ENCODE assay signal across 14 cellular contexts in genomic region chr2:221429741-221430491, GRCh38.
DNase-seq lines count a peak whose midpoint lies in the region; ATAC-seq, FAIRE-seq and TF ChIP-seq lines count a peak whose summit lies in the region.
"Had no signal": no experiment of that assay in that cellular context is flagged by ENCODE, and none has a peak within 500 bp of the region (broad histone marks: within the 10 kb centered on the region; RNA-seq: fewer than 3 reads in every experiment).

No MANE protein-coding gene starts in this region.

- H3K79me2 ChIP-seq in endothelial cell of umbilical vein (ENCODE audit: control insufficient read depth, insufficient read depth, low read length), result no peaks in the 10 kb centered on the region

- H3K27me3 ChIP-seq in endothelial cell of umbilical vein (ENCODE audit: control insufficient read depth in 2 of 2, insufficient read depth in 2 of 2, low read length in 2 of 2), result no peaks in the 10 kb centered on the region
- no peaks in the 10 kb centered on the region for H3K27me3 ChIP-seq in SJCRH30

- no peak overlapping the region for H3K9ac ChIP-seq in endothelial cell of umbilical vein (replicated peaks; ENCODE audit: extremely low read depth, insufficient read depth, low read length)

- no peak for TF ChIP-seq CTCF in endothelial cell of umbilical vein (IDR thresholded peaks at IDR 0.05; ENCODE audit: extremely low read depth in 1 of 2, insufficient read depth in 1 of 2, low read depth in 1 of 2, low read length in 2 of 2)

- CTCF ChIA-PET in endothelial cell of umbilical vein (lab: Charles Lee), result interaction anchor here (1.2 kb wide), 1 partner anchor 29 kb away, joined by 5 read pairs; no protein-coding TSS in a partner anchor

- no peaks in the 10 kb centered on the region for H3K4me1 Mint-ChIP-seq in activated T-cell treated with anti-CD3 and anti-CD28 coated beads, Interleukin-2, amount 50 U/mL, for 4 hours (ENCODE audit: low read depth)

- DNase-seq in H54 (ENCODE audit: insufficient read length, low spot score) (no peak), NCI-H226 (peak; percentile 22), endothelial cell of umbilical vein (ENCODE audit: low read depth, low spot score) (peak; percentile 16), retina (peak; percentile 16), SJCRH30 (no peak), NCI-H2227 treated with DMSO at 0.1 percent for 48 hours (lab: John Stamatoyannopoulos, UW) (no peak)
- no peak for DNase-seq in activated T-cell treated with anti-CD3 and anti-CD28 coated beads, Interleukin-2, amount 50 U/mL, for 4 hours
- DNase-seq: activated CD4-positive, CD25-positive, alpha-beta regulatory T cell treated with anti-CD3 and anti-CD28 coated beads, Interleukin-2, amount 50 U/mL, for 72 hours; activated effector memory CD4-positive, alpha-beta T cell treated with anti-CD3 and anti-CD28 coated beads, Interleukin-2, amount 50 U/mL, for 16 hours; mesendoderm; NCI-H1417 treated with DMSO at 0.1 percent for 48 hours had no signal

- intact Hi-C loops in endothelial cell of umbilical vein (cut with micrococcal nuclease), result no loop called here

- H3K9me1 ChIP-seq in endothelial cell of umbilical vein (replicated peaks; ENCODE audit: control insufficient read depth, extremely low read depth, insufficient read depth, low read length), result no peaks in the 10 kb centered on the region

- ATAC-seq in activated T-cell treated with anti-CD3 and anti-CD28 coated beads, Interleukin-2, amount 50 U/mL, for 4 hours, result no peak
- no peak for ATAC-seq in HG02981 (IDR thresholded peaks at IDR 0.05; ENCODE audit: unreplicated experiment)

- H3K4me2 ChIP-seq in endothelial cell of umbilical vein (ENCODE audit: insufficient read depth, low read length), result no peak overlapping the region

- H2AFZ ChIP-seq in endothelial cell of umbilical vein (ENCODE audit: low read depth, low read length), result no peak overlapping the region

- peaks cover 26% of the 10 kb centered on the region for H3K4me1 ChIP-seq in endothelial cell of umbilical vein (ENCODE audit: control insufficient read depth, extremely low read depth, insufficient read depth, low read length)
- no peaks in the 10 kb centered on the region for H3K4me1 ChIP-seq in SJCRH30

- TF ChIP-seq POLR2A in H54 (IDR thresholded peaks at IDR 0.05; ENCODE audit: low read depth, low read length) (no peak), endothelial cell of umbilical vein (IDR thresholded peaks at IDR 0.05; ENCODE audit: low read depth, low read length) (no peak)

- H3K27ac ChIP-seq in endothelial cell of umbilical vein (ENCODE audit: insufficient read depth, low read depth, low read length), result no peak overlapping the region
- H3K27ac ChIP-seq in SJCRH30, result no peak overlapping the region

- H3K36me3 ChIP-seq in endothelial cell of umbilical vein (ENCODE audit: control insufficient read depth in 2 of 2, extremely low read depth in 1 of 2, insufficient read depth in 2 of 2, low read length in 2 of 2) (peaks cover 0 to 10% of the 10 kb centered on the region in 2 experiments), SJCRH30 (no peaks in the 10 kb centered on the region)

- no TSS peak for BruUV-seq in endothelial cell of umbilical vein (replicated peaks; lab: Mats Ljungman, UMichigan)

- H3K9me3 ChIP-seq in endothelial cell of umbilical vein (replicated peaks; ENCODE audit: control insufficient read depth, insufficient read depth, low read length) (no peaks in the 10 kb centered on the region), SJCRH30 (replicated peaks) (no peaks in the 10 kb centered on the region)

- peaks cover 37% of the 10 kb centered on the region for H3K36me3 Mint-ChIP-seq in activated T-cell treated with anti-CD3 and anti-CD28 coated beads, Interleukin-2, amount 50 U/mL, for 4 hours (ENCODE audit: insufficient read depth)

- H3K9me3 Mint-ChIP-seq in activated T-cell treated with anti-CD3 and anti-CD28 coated beads, Interleukin-2, amount 50 U/mL, for 4 hours, result no peaks in the 10 kb centered on the region

- dilution Hi-C loops in endothelial cell of umbilical vein (cut with MboI; ENCODE audit: extremely low pct_ligation_motif_present, low sequenced_read_pairs), result no loop called here

- POLR2A ChIA-PET in endothelial cell of umbilical vein (lab: Charles Lee), result no interaction called here

- FAIRE-seq in H54 (lab: Jason Lieb, UNC), result peak; percentile 45
- FAIRE-seq in endothelial cell of umbilical vein (lab: Jason Lieb, UNC), result peak; percentile 68
- FAIRE-seq: colon had no signal

- no peaks in the 10 kb centered on the region for H4K20me1 ChIP-seq in endothelial cell of umbilical vein (replicated peaks; ENCODE audit: control insufficient read depth, extremely low read depth, insufficient read depth, low read length)

- no peaks in the 10 kb centered on the region for H3K27me3 Mint-ChIP-seq in activated T-cell treated with anti-CD3 and anti-CD28 coated beads, Interleukin-2, amount 50 U/mL, for 4 hours (ENCODE audit: low read depth)
- H3K27me3 Mint-ChIP-seq: progenitor cell of endocrine pancreas had no signal

- H3K4me3 ChIP-seq in endothelial cell of umbilical vein (replicated peaks in 1 of 3; ENCODE audit: insufficient read depth in 1 of 3, low read depth in 1 of 3, low read length in 3 of 3) (no peak overlapping the region), SJCRH30 (no peak overlapping the region)

- no peak overlapping the region for H3K4me3 Mint-ChIP-seq in activated T-cell treated with anti-CD3 and anti-CD28 coated beads, Interleukin-2, amount 50 U/mL, for 4 hours

TF ChIP-seq in endothelial cell of umbilical vein, 7 proteins besides CTCF, POLR2A, EP300 and RAD21:
- peak; percentile 27 for TF ChIP-seq FOS (IDR thresholded peaks at IDR 0.05; ENCODE audit: borderline replicate concordance, insufficient read depth, low read length)
- TF ChIP-seq JUN (IDR thresholded peaks at IDR 0.05; ENCODE audit: borderline replicate concordance, insufficient read depth, insufficient read length, low read depth), result no peak

Comparison
In these comparisons a context has a peak if more than half of its experiments do, and no peak if none do; other contexts are left out.
1. DNase-seq: peak in NCI-H226 (single experiment), endothelial cell of umbilical vein (single experiment) and retina (single experiment); none in H54 (single experiment), SJCRH30 (0 of 2), NCI-H2227 treated with DMSO at 0.1 percent for 48 hours (single experiment) and activated T-cell treated with anti-CD3 and anti-CD28 coated beads, Interleukin-2, amount 50 U/mL, for 4 hours (single experiment).